Comparison of ENCODE assay signal across 1 cellular context in the genomic region with DNA sequence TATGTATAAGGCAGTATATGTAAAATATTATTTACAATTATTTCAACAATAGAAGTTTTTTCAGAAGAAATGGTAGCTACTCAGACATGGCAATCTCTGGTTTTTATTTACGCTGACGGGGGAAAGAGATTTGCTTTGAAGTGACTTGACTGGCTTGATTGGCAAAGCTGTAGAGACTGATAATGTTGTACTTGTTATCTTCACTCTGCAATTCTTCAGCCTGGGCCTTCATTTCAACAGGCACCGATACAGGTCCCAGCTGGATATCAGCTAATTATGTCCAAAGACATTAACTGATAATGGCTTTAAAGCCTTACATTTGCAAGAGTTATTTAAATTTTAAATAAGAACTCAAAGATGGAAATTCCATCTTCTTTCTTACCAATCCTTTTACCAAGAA.
TF ChIP-seq lines count a peak whose summit lies in the region.

No MANE protein-coding gene starts in this region.

TF ChIP-seq in K562, 482 proteins besides CTCF, POLR2A, EP300 and RAD21 (continued from another document):
- TF ChIP-seq, protein P1, sequence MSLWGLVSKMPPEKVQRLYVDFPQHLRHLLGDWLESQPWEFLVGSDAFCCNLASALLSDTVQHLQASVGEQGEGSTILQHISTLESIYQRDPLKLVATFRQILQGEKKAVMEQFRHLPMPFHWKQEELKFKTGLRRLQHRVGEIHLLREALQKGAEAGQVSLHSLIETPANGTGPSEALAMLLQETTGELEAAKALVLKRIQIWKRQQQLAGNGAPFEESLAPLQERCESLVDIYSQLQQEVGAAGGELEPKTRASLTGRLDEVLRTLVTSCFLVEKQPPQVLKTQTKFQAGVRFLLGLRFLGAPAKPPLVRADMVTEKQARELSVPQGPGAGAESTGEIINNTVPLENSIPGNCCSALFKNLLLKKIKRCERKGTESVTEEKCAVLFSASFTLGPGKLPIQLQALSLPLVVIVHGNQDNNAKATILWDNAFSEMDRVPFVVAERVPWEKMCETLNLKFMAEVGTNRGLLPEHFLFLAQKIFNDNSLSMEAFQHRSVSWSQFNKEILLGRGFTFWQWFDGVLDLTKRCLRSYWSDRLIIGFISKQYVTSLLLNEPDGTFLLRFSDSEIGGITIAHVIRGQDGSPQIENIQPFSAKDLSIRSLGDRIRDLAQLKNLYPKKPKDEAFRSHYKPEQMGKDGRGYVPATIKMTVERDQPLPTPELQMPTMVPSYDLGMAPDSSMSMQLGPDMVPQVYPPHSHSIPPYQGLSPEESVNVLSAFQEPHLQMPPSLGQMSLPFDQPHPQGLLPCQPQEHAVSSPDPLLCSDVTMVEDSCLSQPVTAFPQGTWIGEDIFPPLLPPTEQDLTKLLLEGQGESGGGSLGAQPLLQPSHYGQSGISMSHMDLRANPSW (CRISPR knock-in tag; IDR thresholded peaks at IDR 0.05), result no peak
- TF ChIP-seq CBFA2T3 (IDR thresholded peaks at IDR 0.05), result peak; percentile 74
- TF ChIP-seq RFX5 (IDR thresholded peaks at IDR 0.05; ENCODE audit: low read depth, low read length), result no peak
- TF ChIP-seq ZNF124 (CRISPR knock-in tag; IDR thresholded peaks at IDR 0.05), result no peak
- TF ChIP-seq, protein P2, sequence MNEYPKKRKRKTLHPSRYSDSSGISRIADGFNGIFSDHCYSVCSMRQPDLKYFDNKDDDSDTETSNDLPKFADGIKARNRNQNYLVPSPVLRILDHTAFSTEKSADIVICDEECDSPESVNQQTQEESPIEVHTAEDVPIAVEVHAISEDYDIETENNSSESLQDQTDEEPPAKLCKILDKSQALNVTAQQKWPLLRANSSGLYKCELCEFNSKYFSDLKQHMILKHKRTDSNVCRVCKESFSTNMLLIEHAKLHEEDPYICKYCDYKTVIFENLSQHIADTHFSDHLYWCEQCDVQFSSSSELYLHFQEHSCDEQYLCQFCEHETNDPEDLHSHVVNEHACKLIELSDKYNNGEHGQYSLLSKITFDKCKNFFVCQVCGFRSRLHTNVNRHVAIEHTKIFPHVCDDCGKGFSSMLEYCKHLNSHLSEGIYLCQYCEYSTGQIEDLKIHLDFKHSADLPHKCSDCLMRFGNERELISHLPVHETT (CRISPR knock-in tag; conservative IDR thresholded peaks at IDR 0.05 in 1 of 2, IDR thresholded peaks at IDR 0.05 in 1 of 2), result no peak
- no peak for TF ChIP-seq TFAM (CRISPR knock-in tag; conservative IDR thresholded peaks at IDR 0.05)
- no peak for TF ChIP-seq HLTF (IDR thresholded peaks at IDR 0.05)
- peak; percentile 71 for TF ChIP-seq TEAD4 (IDR thresholded peaks at IDR 0.05; ENCODE audit: low read length)
- no peak for TF ChIP-seq TEAD4 (CRISPR knock-in tag; IDR thresholded peaks at IDR 0.05; ENCODE audit: borderline replicate concordance)
- TF ChIP-seq FOSL1 (tag; conservative IDR thresholded peaks at IDR 0.05), result no peak
- TF ChIP-seq KDM2B (CRISPR knock-in tag; IDR thresholded peaks at IDR 0.05), result no peak
- TF ChIP-seq, protein P3, sequence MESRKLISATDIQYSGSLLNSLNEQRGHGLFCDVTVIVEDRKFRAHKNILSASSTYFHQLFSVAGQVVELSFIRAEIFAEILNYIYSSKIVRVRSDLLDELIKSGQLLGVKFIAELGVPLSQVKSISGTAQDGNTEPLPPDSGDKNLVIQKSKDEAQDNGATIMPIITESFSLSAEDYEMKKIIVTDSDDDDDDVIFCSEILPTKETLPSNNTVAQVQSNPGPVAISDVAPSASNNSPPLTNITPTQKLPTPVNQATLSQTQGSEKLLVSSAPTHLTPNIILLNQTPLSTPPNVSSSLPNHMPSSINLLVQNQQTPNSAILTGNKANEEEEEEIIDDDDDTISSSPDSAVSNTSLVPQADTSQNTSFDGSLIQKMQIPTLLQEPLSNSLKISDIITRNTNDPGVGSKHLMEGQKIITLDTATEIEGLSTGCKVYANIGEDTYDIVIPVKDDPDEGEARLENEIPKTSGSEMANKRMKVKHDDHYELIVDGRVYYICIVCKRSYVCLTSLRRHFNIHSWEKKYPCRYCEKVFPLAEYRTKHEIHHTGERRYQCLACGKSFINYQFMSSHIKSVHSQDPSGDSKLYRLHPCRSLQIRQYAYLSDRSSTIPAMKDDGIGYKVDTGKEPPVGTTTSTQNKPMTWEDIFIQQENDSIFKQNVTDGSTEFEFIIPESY (CRISPR knock-in tag; IDR thresholded peaks at IDR 0.05), result no peak
- TF ChIP-seq ARID1B (IDR thresholded peaks at IDR 0.05), result peak; percentile 48; the same call in 1 of the 2 replicates
- TF ChIP-seq, protein P4, sequence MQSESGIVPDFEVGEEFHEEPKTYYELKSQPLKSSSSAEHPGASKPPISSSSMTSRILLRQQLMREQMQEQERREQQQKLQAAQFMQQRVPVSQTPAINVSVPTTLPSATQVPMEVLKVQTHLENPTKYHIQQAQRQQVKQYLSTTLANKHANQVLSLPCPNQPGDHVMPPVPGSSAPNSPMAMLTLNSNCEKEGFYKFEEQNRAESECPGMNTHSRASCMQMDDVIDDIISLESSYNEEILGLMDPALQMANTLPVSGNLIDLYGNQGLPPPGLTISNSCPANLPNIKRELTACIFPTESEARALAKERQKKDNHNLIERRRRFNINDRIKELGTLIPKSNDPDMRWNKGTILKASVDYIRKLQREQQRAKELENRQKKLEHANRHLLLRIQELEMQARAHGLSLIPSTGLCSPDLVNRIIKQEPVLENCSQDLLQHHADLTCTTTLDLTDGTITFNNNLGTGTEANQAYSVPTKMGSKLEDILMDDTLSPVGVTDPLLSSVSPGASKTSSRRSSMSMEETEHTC (IDR thresholded peaks at IDR 0.05), result no peak
- TF ChIP-seq ZNF165 (CRISPR knock-in tag; IDR thresholded peaks at IDR 0.05; ENCODE audit: borderline replicate concordance), result no peak
- no peak for TF ChIP-seq ZNF274 (IDR thresholded peaks at IDR 0.05; ENCODE audit: borderline replicate concordance, low read depth, low read length)
- no peak for TF ChIP-seq THRAP3 (IDR thresholded peaks at IDR 0.05; ENCODE audit: borderline replicate concordance)
- TF ChIP-seq, protein P5, sequence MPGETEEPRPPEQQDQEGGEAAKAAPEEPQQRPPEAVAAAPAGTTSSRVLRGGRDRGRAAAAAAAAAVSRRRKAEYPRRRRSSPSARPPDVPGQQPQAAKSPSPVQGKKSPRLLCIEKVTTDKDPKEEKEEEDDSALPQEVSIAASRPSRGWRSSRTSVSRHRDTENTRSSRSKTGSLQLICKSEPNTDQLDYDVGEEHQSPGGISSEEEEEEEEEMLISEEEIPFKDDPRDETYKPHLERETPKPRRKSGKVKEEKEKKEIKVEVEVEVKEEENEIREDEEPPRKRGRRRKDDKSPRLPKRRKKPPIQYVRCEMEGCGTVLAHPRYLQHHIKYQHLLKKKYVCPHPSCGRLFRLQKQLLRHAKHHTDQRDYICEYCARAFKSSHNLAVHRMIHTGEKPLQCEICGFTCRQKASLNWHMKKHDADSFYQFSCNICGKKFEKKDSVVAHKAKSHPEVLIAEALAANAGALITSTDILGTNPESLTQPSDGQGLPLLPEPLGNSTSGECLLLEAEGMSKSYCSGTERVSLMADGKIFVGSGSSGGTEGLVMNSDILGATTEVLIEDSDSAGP (CRISPR knock-in tag; IDR thresholded peaks at IDR 0.05), result no peak
- peak; percentile 61 for TF ChIP-seq TAL1 (IDR thresholded peaks at IDR 0.05)
- TF ChIP-seq HMG20A (CRISPR knock-in tag; conservative IDR thresholded peaks at IDR 0.05), result no peak
